1 cellular context compared by ENCODE assay signal in genomic region chr17:59796785-59797205, GRCh38.
TF ChIP-seq lines count a peak whose summit lies in the region.

No MANE protein-coding gene starts in this region.

TF ChIP-seq in A549, 52 proteins besides CTCF, POLR2A, EP300 and RAD21 (continued from another document):
- peak; percentile 53; the same call in 1 of the 2 replicates for TF ChIP-seq ATOH8 (CRISPR knock-in tag; IDR thresholded peaks at IDR 0.05; ENCODE audit: low read depth)
